ENCODE assay signal across 17 cellular contexts in the genomic region with DNA sequence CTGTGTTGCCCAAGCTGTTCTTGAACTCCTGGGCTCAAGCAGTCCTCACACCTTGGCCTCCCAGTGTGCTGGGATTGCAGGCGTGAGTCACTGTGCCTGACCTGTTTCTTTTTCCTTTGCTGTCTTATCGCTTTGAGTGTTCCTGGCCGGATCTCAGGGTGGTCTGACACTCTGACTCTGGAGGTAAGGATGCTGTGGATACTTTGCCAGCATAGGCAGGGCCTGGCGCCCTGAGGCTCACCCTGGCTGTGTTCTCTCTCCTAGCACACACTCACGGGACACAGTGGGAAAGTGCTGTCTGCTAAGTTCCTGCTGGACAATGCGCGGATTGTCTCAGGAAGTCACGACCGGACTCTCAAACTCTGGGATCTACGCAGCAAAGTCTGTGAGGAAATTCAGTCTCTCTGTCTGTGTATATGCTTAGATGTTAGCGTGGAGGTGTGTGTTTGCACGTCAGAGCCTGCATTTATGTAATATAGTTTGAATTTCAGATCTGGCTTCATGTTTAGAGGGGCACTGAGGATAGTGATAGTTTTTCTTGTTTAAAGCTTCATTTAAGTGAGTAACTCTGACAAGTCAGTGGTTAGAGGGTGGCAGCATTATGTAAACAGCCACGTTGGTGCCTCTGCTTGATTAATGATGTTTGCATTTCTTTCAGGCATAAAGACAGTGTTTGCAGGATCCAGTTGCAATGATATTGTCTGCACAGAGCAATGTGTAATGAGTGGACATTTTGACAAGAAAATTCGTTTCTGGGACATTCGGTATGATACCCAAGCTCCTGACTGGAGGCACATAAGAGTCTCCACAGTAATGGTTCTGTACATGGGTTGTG. TPM values are rescaled to one million over a fixed set of nuclear protein-coding genes. Genes with fewer than 3 reads are reported as not detected.
DNase-seq lines count a peak whose midpoint lies in the region; ATAC-seq, FAIRE-seq and TF ChIP-seq lines count a peak whose summit lies in the region.
"Had no signal": no experiment of that assay in that cellular context is flagged by ENCODE, and none has a peak within 500 bp of the region (broad histone marks: within the 10 kb centered on the region; RNA-seq: fewer than 3 reads in every experiment).

No MANE protein-coding gene starts in this region.

- H3K36me3 Mint-ChIP-seq in progenitor cell of endocrine pancreas (ENCODE audit: insufficient read depth) (peaks cover 42% of the 10 kb centered on the region), natural killer cell (peaks cover 68% of the 10 kb centered on the region)

- peaks cover 26% of the 10 kb centered on the region for H3K4me1 Mint-ChIP-seq in progenitor cell of endocrine pancreas (ENCODE audit: low read depth)
- peaks cover 5 to 38% of the 10 kb centered on the region in 2 donors for H3K4me1 Mint-ChIP-seq in natural killer cell
- H3K4me1 Mint-ChIP-seq: activated naive CD4-positive, alpha-beta T cell treated with anti-CD3 and anti-CD28 coated beads, Interleukin-2, amount 10 ng/mL, durations not matched to agents 7 days and 5 days had no signal

- no peak for FAIRE-seq in urothelium cell line (lab: Jason Lieb, UNC)

- no peaks in the 10 kb centered on the region for H3K27me3 ChIP-seq in dorsolateral prefrontal cortex

- peak overlapping the region in 53 of 59 donors; percentile 8 to 89 (median 65) for H3K27ac ChIP-seq in dorsolateral prefrontal cortex

- H3K27me3 Mint-ChIP-seq in progenitor cell of endocrine pancreas (no peaks in the 10 kb centered on the region), natural killer cell (ENCODE audit: low read depth in 2 of 2) (no peaks in the 10 kb centered on the region)
- H3K27me3 Mint-ChIP-seq: activated naive CD4-positive, alpha-beta T cell treated with anti-CD3 and anti-CD28 coated beads, Interleukin-2, amount 10 ng/mL, durations not matched to agents 7 days and 5 days; naive B cell had no signal

- H3K4me3 Mint-ChIP-seq in progenitor cell of endocrine pancreas (ENCODE audit: low read depth) = peak overlapping the region; percentile 2
- no peak overlapping the region for H3K4me3 Mint-ChIP-seq in natural killer cell
- H3K4me3 Mint-ChIP-seq: activated naive CD4-positive, alpha-beta T cell treated with anti-CD3 and anti-CD28 coated beads, Interleukin-2, amount 10 ng/mL, durations not matched to agents 7 days and 5 days; naive B cell had no signal

- peak in 2 of 56 donors; percentile 12 to 18 for TF ChIP-seq CTCF in dorsolateral prefrontal cortex (IDR thresholded peaks at IDR 0.05 in 54 of 56, conservative IDR thresholded peaks at IDR 0.05 in 2 of 56; ENCODE audit: low read depth in 1 of 56, partially characterized antibody in 56 of 56)
- no peak for TF ChIP-seq CTCF in progenitor cell of endocrine pancreas (IDR thresholded peaks at IDR 0.05; ENCODE audit: unreplicated experiment)
- TF ChIP-seq CTCF in natural killer cell (IDR thresholded peaks at IDR 0.05) = no peak

- H3K9me3 Mint-ChIP-seq in progenitor cell of endocrine pancreas (ENCODE audit: low read depth) (no peaks in the 10 kb centered on the region), natural killer cell (no peaks in the 10 kb centered on the region)
- H3K9me3 Mint-ChIP-seq: activated naive CD4-positive, alpha-beta T cell treated with anti-CD3 and anti-CD28 coated beads, Interleukin-2, amount 10 ng/mL, durations not matched to agents 7 days and 5 days; naive B cell had no signal

- intact Hi-C loops in dorsolateral prefrontal cortex (cut with DNase I) (loop anchor here in 1 of 2 donors (10.0 kb wide), 2 partner anchors 65 to 155 kb away; a partner anchor contains a TSS), natural killer cell (cut with micrococcal nuclease) (no loop called here)

- DNase-seq in NCI-H2107 treated with DMSO at 0.1 percent for 48 hours (lab: John Stamatoyannopoulos, UW; ENCODE audit: unreplicated experiment) (peak; percentile 24), NCI-H2107 (lab: John Stamatoyannopoulos, UW) (no peak), NCI-H2196 (lab: John Stamatoyannopoulos, UW; ENCODE audit: unreplicated experiment) (peak; percentile 23), dorsolateral prefrontal cortex (peak in 4 of 10 donors; percentile 45 to 65 (median 51)), progenitor cell of endocrine pancreas (ENCODE audit: low spot score, unreplicated experiment) (no peak), urothelium cell line (ENCODE audit: low spot score) (no peak), natural killer cell (no peak)
- DNase-seq: activated naive CD4-positive, alpha-beta T cell treated with anti-CD3 and anti-CD28 coated beads, Interleukin-2, amount 10 ng/mL, durations not matched to agents 7 days and 5 days; Calu3; KBM-7; left cardiac atrium; naive B cell; NCI-H1436; retina had no signal

- H3K4me3 ChIP-seq in dorsolateral prefrontal cortex = no peak overlapping the region
- H3K4me3 ChIP-seq: HAP-1 had no signal

- ATAC-seq in GM18861 (IDR thresholded peaks at IDR 0.05; ENCODE audit: unreplicated experiment) (no peak), natural killer cell (no peak)
- ATAC-seq: left cardiac atrium had no signal

- peak overlapping the region; percentile 90 for H3K27ac Mint-ChIP-seq in progenitor cell of endocrine pancreas
- peak overlapping the region in 1 of 2 donors; percentile 19 for H3K27ac Mint-ChIP-seq in natural killer cell

RNA-seq across cellular contexts. Expression of a gene that starts 17.8 kb away (rescaled TPM):
- total RNA-seq in dorsolateral prefrontal cortex (1 to 10 TPM in 6 of 120 experiments, under 1 TPM in 17, not detected in 97; 0.07 to 3.2 (median 0.61) TPM), progenitor cell of endocrine pancreas (not detected in 2 replicates), natural killer cell (under 1 TPM; 0.11 to 0.33 (median 0.12) TPM)
- total RNA-seq: A172, Calu3, left cardiac atrium had no signal

RNA-seq across cellular contexts. Expression of a gene that starts 38.3 kb away (rescaled TPM):
- total RNA-seq in dorsolateral prefrontal cortex (10 to 100 TPM; 32.3 to 74.5 (median 53.4) TPM), progenitor cell of endocrine pancreas (27.9 and 29.7 TPM in 2 replicates), natural killer cell (100 to 1,000 TPM; 106 to 142 (median 117) TPM)

Comparison
In these comparisons a context has a peak if more than half of its experiments do, and no peak if none do; other contexts are left out.
1. DNase-seq: peak in NCI-H2107 treated with DMSO at 0.1 percent for 48 hours (single experiment) and NCI-H2196 (single experiment); none in NCI-H2107 (single experiment), progenitor cell of endocrine pancreas (single experiment), urothelium cell line (single experiment) and natural killer cell (single experiment).